ENCODE assay signal across 9 cellular contexts in the genomic region with DNA sequence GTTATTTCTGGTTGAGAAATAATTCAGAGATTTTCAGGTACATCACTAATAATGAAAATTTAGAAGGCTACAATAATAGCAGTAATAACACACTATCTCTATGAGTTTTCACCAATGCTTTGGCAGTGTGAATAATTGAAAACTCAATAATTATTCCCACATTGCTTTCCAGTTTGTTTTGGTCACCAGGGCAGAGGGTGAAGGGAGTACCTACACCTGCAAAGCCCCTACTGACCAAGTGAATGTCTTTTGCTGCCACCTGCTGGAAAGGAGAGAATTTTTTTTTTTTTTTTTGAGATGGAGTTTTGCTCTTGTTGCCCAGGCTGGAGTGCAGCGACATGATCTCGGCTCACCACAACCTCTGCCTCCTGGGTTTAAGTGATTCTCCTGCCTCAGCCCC. TPM values are rescaled to one million over a fixed set of nuclear protein-coding genes. Genes with fewer than 3 reads are reported as not detected.
DNase-seq lines count a peak whose midpoint lies in the region; ATAC-seq and TF ChIP-seq lines count a peak whose summit lies in the region.
"Had no signal": no experiment of that assay in that cellular context is flagged by ENCODE, and none has a peak within 500 bp of the region (broad histone marks: within the 10 kb centered on the region; RNA-seq: fewer than 3 reads in every experiment).

No MANE protein-coding gene starts in this region.

- H2AFZ ChIP-seq in GM23338 (no peak overlapping the region), OCI-LY7 (ENCODE audit: low read length) (no peak overlapping the region)

- no peak overlapping the region for H3K4me3 Mint-ChIP-seq in GM23338
- H3K4me3 Mint-ChIP-seq: T-cell had no signal

- TF ChIP-seq CTCF in BJ (IDR thresholded peaks at IDR 0.05; ENCODE audit: insufficient read depth, low read depth, low read length) = peak; percentile 30; the same call in 1 of the 2 replicates
- peak; percentile 56 to 69 for TF ChIP-seq CTCF in GM23338 (conservative IDR thresholded peaks at IDR 0.05; ENCODE audit: low read depth in 2 of 2)
- peak; percentile 70 for TF ChIP-seq CTCF in OCI-LY7 (conservative IDR thresholded peaks at IDR 0.05; ENCODE audit: low read length)
- TF ChIP-seq CTCF in fibroblast of the aortic adventitia (IDR thresholded peaks at IDR 0.05; ENCODE audit: insufficient read depth, low read length) = peak; percentile 36

- DNase-seq in BJ (ENCODE audit: low read depth) = no peak
- DNase-seq in GM23338 (ENCODE audit: low spot score) = peak; percentile 64
- DNase-seq in OCI-LY7 (ENCODE audit: low spot score) = peak; percentile 27
- peak; percentile 4 for DNase-seq in fibroblast of the aortic adventitia (ENCODE audit: low read depth)
- no peak for DNase-seq in AG20443 (ENCODE audit: low spot score)
- DNase-seq: T-cell had no signal

- H3K27ac Mint-ChIP-seq in GM23338 = no peak overlapping the region
- H3K27ac Mint-ChIP-seq: T-cell had no signal

- no peaks in the 10 kb centered on the region for H3K36me3 Mint-ChIP-seq in GM23338 (ENCODE audit: low read depth)
- H3K36me3 Mint-ChIP-seq: T-cell had no signal

- no peaks in the 10 kb centered on the region for H3K79me2 ChIP-seq in GM23338 (replicated peaks; ENCODE audit: insufficient read depth)
- no peaks in the 10 kb centered on the region for H3K79me2 ChIP-seq in OCI-LY7 (ENCODE audit: insufficient read depth, low read depth, low read length)

- H3K4me1 ChIP-seq in GM23338 (ENCODE audit: insufficient read depth) = peaks cover 28% of the 10 kb centered on the region
- no peaks in the 10 kb centered on the region for H3K4me1 ChIP-seq in OCI-LY7 (ENCODE audit: insufficient read depth, low read length, poor library complexity, severe bottlenecking)

- no peaks in the 10 kb centered on the region; the same call in 1 of the 3 replicates for H3K9me3 Mint-ChIP-seq in GM23338
- H3K9me3 Mint-ChIP-seq: T-cell had no signal

- CTCF ChIA-PET in BJ (lab: Yijun Ruan, JAX) = interaction anchor here (0.6 to 2.3 kb wide), 7 partner anchors 8 to 544 kb away, joined by 3 to 10 read pairs (median 5); no protein-coding TSS in a partner anchor
- CTCF ChIA-PET in OCI-LY7 (lab: Charles Lee; ENCODE audit: unreplicated experiment) = interaction anchor here (1.2 kb wide), 1 partner anchor 16 kb away, joined by 3 read pairs; no protein-coding TSS in a partner anchor

- peaks cover 9% of the 10 kb centered on the region; the same call in 1 of the 2 replicates for H3F3A ChIP-seq in GM23338 (replicated peaks; ENCODE audit: low read depth)

- H4K20me1 ChIP-seq in GM23338 (replicated peaks; ENCODE audit: insufficient read depth) (peaks cover 7% of the 10 kb centered on the region; the same call in 1 of the 2 replicates), OCI-LY7 (ENCODE audit: insufficient read depth, low read length) (no peaks in the 10 kb centered on the region)

- H3K4me2 ChIP-seq in GM23338 (peak overlapping the region; percentile 96; the same call in 1 of the 2 replicates), OCI-LY7 (ENCODE audit: low read length) (no peak overlapping the region)

- H3K36me3 ChIP-seq in BJ (ENCODE audit: control insufficient read depth, insufficient read depth, low read length) (no peaks in the 10 kb centered on the region), GM23338 (ENCODE audit: insufficient read depth) (no peaks in the 10 kb centered on the region), OCI-LY7 (ENCODE audit: insufficient read depth, low read length) (no peaks in the 10 kb centered on the region)

- 0 out of 2 replicates have a peak, but pooled peaks cover 4% of the 10 kb centered on the region for H3K9me2 ChIP-seq in GM23338 (ENCODE audit: insufficient read depth)
- no peaks in the 10 kb centered on the region for H3K9me2 ChIP-seq in OCI-LY7 (ENCODE audit: insufficient read depth, low read length)

- H3K9me3 ChIP-seq in OCI-LY7 (ENCODE audit: low read length) = no peaks in the 10 kb centered on the region

- intact Hi-C loops in OCI-LY7 (cut with micrococcal nuclease; ENCODE audit: unreplicated experiment) = loop anchor here (2.0 kb wide), 1 partner anchor 24 kb away; no protein-coding TSS in a partner anchor

- no peak overlapping the region for H3K27ac ChIP-seq in GM23338 (ENCODE audit: low read depth)
- no peak overlapping the region for H3K27ac ChIP-seq in OCI-LY7 (ENCODE audit: low read depth, low read length, poor library complexity, severe bottlenecking)

- POLR2A ChIA-PET in BJ (lab: Charles Lee) = no interaction called here
- POLR2A ChIA-PET in OCI-LY7 (lab: Charles Lee) = interaction anchor here (0.7 kb wide), 1 partner anchor 9 kb away, joined by 3 read pairs; no protein-coding TSS in a partner anchor

- no peak overlapping the region for H3K4me3 ChIP-seq in BJ (ENCODE audit: low read depth, low read length)
- no peak overlapping the region for H3K4me3 ChIP-seq in GM23338
- H3K4me3 ChIP-seq in OCI-LY7 (ENCODE audit: low read depth, low read length, poor library complexity, severe bottlenecking) = no peak overlapping the region
- no peak overlapping the region for H3K4me3 ChIP-seq in fibroblast of the aortic adventitia (ENCODE audit: low read depth, low read length)

- peaks cover 25% of the 10 kb centered on the region for H3K4me1 Mint-ChIP-seq in GM23338

- H3K27me3 Mint-ChIP-seq in GM23338 (ENCODE audit: insufficient read depth, low read depth, poor library complexity) = peaks cover 42% of the 10 kb centered on the region

- ATAC-seq in GM23338 (peak; percentile 15), HG02840 (IDR thresholded peaks at IDR 0.05; ENCODE audit: low FRiP score, unreplicated experiment) (no peak), GM19455 (IDR thresholded peaks at IDR 0.05; ENCODE audit: unreplicated experiment) (no peak), HG02610 (IDR thresholded peaks at IDR 0.05; ENCODE audit: unreplicated experiment) (no peak)
- ATAC-seq: T-cell had no signal

- no TSS peak for BruUV-seq in OCI-LY7 (replicated peaks; lab: Mats Ljungman, UMichigan)

- peaks cover 24% of the 10 kb centered on the region for H3K27me3 ChIP-seq in BJ (ENCODE audit: control insufficient read depth, insufficient read depth, low read length)
- H3K27me3 ChIP-seq in GM23338 (ENCODE audit: insufficient read depth) = peaks cover 51% of the 10 kb centered on the region

TF ChIP-seq in GM23338, 12 proteins besides CTCF, POLR2A, EP300 and RAD21:
- no peak for TF ChIP-seq CREB1 (CRISPR knock-in tag; IDR thresholded peaks at IDR 0.05; ENCODE audit: low read depth)
- peak; percentile 31 for TF ChIP-seq EZH2 (IDR thresholded peaks at IDR 0.05; ENCODE audit: low read depth, unreplicated experiment)
TF ChIP-seq in GM23338: peak in this region for 1.

RNA-seq across cellular contexts. Expression of a gene that starts 3.2 kb away (rescaled TPM):
- polyA plus RNA-seq in BJ (2011; rRNA removed) = not detected in 2 replicates
- not detected in 2 replicates for polyA minus RNA-seq in BJ (2011; rRNA and poly(A)+ RNA removed)
- 0.39 and 1.6 TPM in 2 replicates for total RNA-seq in GM23338 (2014; rRNA removed; shearing (Covaris generic))
- polyA plus RNA-seq in GM23338 (2016; fragmentation: Nextera tagmentation; extraction: Ambion mirVana) = not detected in 2 replicates
- not detected in 2 replicates for total RNA-seq in OCI-LY7 (2014; rRNA removed; shearing (Covaris generic))
- not detected in 2 replicates for total RNA-seq in OCI-LY7 (2022)
- not detected in 2 replicates for total RNA-seq in fibroblast of the aortic adventitia (ENCODE audit: low replicate concordance)
- total RNA-seq: T-cell had no signal

Comparison
In these comparisons a context has a peak if more than half of its experiments do, and no peak if none do; other contexts are left out.
1. DNase-seq: peak in GM23338 (single experiment), OCI-LY7 (single experiment) and fibroblast of the aortic adventitia (single experiment); none in BJ (single experiment) and AG20443 (single experiment).
2. Peak in every context shown above with its lines, with median percentiles within 50 percentile points of each other: CTCF ChIP-seq.